Comparison of ENCODE assay signal across 11 cellular contexts in the genomic region with DNA sequence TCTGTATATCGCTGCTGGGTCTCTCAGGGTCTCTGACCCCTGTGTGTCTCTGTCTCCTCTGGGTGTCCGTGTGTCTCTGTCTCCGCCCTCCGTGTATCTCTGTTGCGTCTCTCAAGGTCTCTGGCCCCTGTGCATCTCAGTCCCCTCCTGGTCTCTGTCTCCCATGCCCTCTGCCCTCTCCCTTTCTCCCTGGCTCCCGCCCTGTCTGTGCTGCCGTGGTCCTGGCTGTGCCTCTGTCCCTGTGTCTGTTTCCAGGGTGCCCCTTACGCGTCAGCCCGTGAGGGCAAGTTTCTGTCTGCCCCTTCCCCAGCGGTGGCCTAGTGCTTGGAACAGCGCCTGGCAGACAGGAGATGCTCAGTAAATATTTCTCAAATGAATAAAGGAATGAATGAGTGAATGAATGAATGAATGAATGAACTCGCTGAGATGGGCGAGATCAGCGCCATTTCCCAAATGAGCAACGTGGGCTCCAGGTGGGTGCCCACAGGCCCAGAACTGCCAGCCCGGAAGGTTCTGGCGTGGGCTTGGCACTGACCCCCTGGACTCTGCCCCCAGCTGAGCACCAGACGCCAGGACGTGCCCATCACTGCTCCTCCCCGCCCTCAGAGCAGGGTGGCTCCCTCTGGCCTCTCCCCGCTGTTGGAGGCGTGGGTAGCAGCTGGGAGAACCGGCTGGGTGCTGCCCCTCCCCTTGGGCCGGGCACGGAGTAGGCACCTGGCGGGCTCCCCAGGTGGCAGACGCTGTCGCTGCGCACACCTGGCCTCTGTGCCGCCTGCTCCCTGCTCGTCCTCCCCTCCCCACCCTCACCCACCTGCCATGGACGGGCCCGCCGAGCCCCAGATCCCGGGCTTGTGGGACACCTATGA. TPM values are rescaled to one million over a fixed set of nuclear protein-coding genes. Genes with fewer than 3 reads are reported as not detected.
DNase-seq lines count a peak whose midpoint lies in the region; TF ChIP-seq lines count a peak whose summit lies in the region.
"Had no signal": no experiment of that assay in that cellular context is flagged by ENCODE, and none has a peak within 500 bp of the region (broad histone marks: within the 10 kb centered on the region; RNA-seq: fewer than 3 reads in every experiment).

A gene (plus strand): TSS at position 736 of the 866 bp plus-strand sequence. CDS start 81 bp downstream, at position 817.

- no peaks in the 10 kb centered on the region for H3K27me3 ChIP-seq in esophagus (ENCODE audit: control insufficient read depth in 1 of 2, insufficient read depth in 2 of 2, low read length in 2 of 2)
- H3K27me3 ChIP-seq in stomach, result peaks cover 0 to 44% (median 0%) of the 10 kb centered on the region in 3 donors
- H3K27me3 ChIP-seq in hepatocyte, result no peaks in the 10 kb centered on the region

- no peaks in the 10 kb centered on the region for H3K79me2 ChIP-seq in hepatocyte

- H3K27ac ChIP-seq in esophagus (ENCODE audit: low read depth in 2 of 2, low read length in 1 of 2) (peak within 1 kb of the TSS; percentile 50 to 87), stomach (no peak within 1 kb of the TSS), hepatocyte (no peak within 1 kb of the TSS)
- H3K27ac ChIP-seq: SJCRH30 had no signal

- H3K36me3 ChIP-seq in esophagus (ENCODE audit: control insufficient read depth in 2 of 2, insufficient read depth in 2 of 2, low read length in 1 of 2), result no peaks in the 10 kb centered on the region
- H3K36me3 ChIP-seq in stomach, result no peaks in the 10 kb centered on the region
- no peaks in the 10 kb centered on the region for H3K36me3 ChIP-seq in hepatocyte (replicated peaks; ENCODE audit: insufficient read depth, low read depth)
- H3K36me3 ChIP-seq: SJCRH30 had no signal

- no peak for TF ChIP-seq POLR2A in stomach (IDR thresholded peaks at IDR 0.05)

- DNase-seq in NCI-H748 (lab: John Stamatoyannopoulos, UW; ENCODE audit: unreplicated experiment) (peak; percentile 64), NCI-H748 treated with DMSO at 0.1 percent for 48 hours (lab: John Stamatoyannopoulos, UW) (no peak), NCI-H345 (lab: John Stamatoyannopoulos, UW) (peak; percentile 88), stomach (peak; percentile 85), GDM1 (lab: John Stamatoyannopoulos, UW) (no peak), C1 segment of cervical spinal cord (lab: John Stamatoyannopoulos, UW) (no peak), hepatocyte (ENCODE audit: low spot score) (no peak)
- DNase-seq: activated CD4-positive, alpha-beta T cell treated with anti-CD3 and anti-CD28 coated beads, Interleukin-2, amount 50 U/mL, for 4 hours; SJCRH30 had no signal

- 49% methylated on average over 34 to 36 of the region's 36 CpGs for WGBS in esophagus, 2 donors
- WGBS in stomach, 5 donors, result 41 to 53% (median 47%) methylated on average over 28 to 36 of the region's 36 CpGs
- WGBS in hepatocyte (ENCODE audit: low lambda C conversion rate, missing lambda C conversion rate), result 85% methylated on average over 34 of the region's 36 CpGs

- TF ChIP-seq EP300 in stomach (IDR thresholded peaks at IDR 0.05), result no peak

- peak within 1 kb of the TSS; percentile 59 to 71 for H3K4me3 ChIP-seq in esophagus (ENCODE audit: low read depth in 1 of 2, low read length in 2 of 2)
- peak within 1 kb of the TSS in 2 of 4 donors; percentile 2 to 10 for H3K4me3 ChIP-seq in stomach
- H3K4me3 ChIP-seq in hepatocyte, result no peak within 1 kb of the TSS
- H3K4me3 ChIP-seq: SJCRH30 had no signal

- peaks cover 2 to 6% of the 10 kb centered on the region in 2 donors for H3K4me1 ChIP-seq in esophagus (ENCODE audit: control insufficient read depth in 2 of 2, insufficient read depth in 2 of 2, low read length in 1 of 2)
- peaks cover 5 to 31% (median 19%) of the 10 kb centered on the region in 4 donors for H3K4me1 ChIP-seq in stomach
- peaks cover 18% of the 10 kb centered on the region for H3K4me1 ChIP-seq in hepatocyte (ENCODE audit: insufficient read depth)
- H3K4me1 ChIP-seq: SJCRH30 had no signal

- intact Hi-C loops in stomach (cut with DNase I; ENCODE audit: low total_unique reads), result no loop called here

- TF ChIP-seq CTCF in stomach (IDR thresholded peaks at IDR 0.05), result no peak
- no peak for TF ChIP-seq CTCF in hepatocyte (IDR thresholded peaks at IDR 0.05; ENCODE audit: poor library complexity)

- no peak within 1 kb of the TSS for H3K4me2 ChIP-seq in hepatocyte

- H4K20me1 ChIP-seq in hepatocyte (ENCODE audit: insufficient read depth, poor library complexity, severe bottlenecking), result no peaks in the 10 kb centered on the region

- H3K9me3 ChIP-seq in esophagus (ENCODE audit: control insufficient read depth in 2 of 2, insufficient read depth in 1 of 2, low read depth in 1 of 2, low read length in 1 of 2) (no peaks in the 10 kb centered on the region), stomach (no peaks in the 10 kb centered on the region), hepatocyte (ENCODE audit: low read depth) (no peaks in the 10 kb centered on the region)
- H3K9me3 ChIP-seq: SJCRH30 had no signal

- no peaks in the 10 kb centered on the region for H3K9me2 ChIP-seq in hepatocyte (replicated peaks; ENCODE audit: insufficient read depth)

- no peak within 1 kb of the TSS for H2AFZ ChIP-seq in hepatocyte

RNA-seq across cellular contexts. Expression of the gene that starts here (rescaled TPM):
- polyA plus RNA-seq in esophagus, result 100 to 1,000 TPM; 295 to 320 TPM
- total RNA-seq in stomach, result 1 to 10 TPM in 2 of 5 donors, not detected in 3; 2.6 to 3.1 TPM
- polyA plus RNA-seq in stomach, result 10 to 100 TPM in 1 of 3 donors, 1 to 10 TPM in 2; 2.0 to 46.8 (median 5.0) TPM
- not detected in 2 replicates for total RNA-seq in hepatocyte
- 0.43 and 0.79 TPM in 2 replicates for polyA plus RNA-seq in hepatocyte
- total RNA-seq: glomerular endothelial cell had no signal

Comparison
In these comparisons a context has a peak if more than half of its experiments do, and no peak if none do; other contexts are left out.
1. RNA of the gene that starts here (polyA plus RNA-seq): 295 to 320 TPM in esophagus; 2.0 to 46.8 TPM in stomach and 0.43 to 0.79 TPM in hepatocyte; every median in the first group is over 4 times any median in the second.
2. DNase-seq: peak in NCI-H748 (single experiment), NCI-H345 (single experiment) and stomach (single experiment); none in NCI-H748 treated with DMSO at 0.1 percent for 48 hours (single experiment), GDM1 (single experiment), C1 segment of cervical spinal cord (0 of 14) and hepatocyte (single experiment).
3. H3K27ac ChIP-seq: peak in esophagus (2 of 2); none in stomach (0 of 5) and hepatocyte (single experiment).